ENCODE assay signal across 10 cellular contexts in the genomic region with DNA sequence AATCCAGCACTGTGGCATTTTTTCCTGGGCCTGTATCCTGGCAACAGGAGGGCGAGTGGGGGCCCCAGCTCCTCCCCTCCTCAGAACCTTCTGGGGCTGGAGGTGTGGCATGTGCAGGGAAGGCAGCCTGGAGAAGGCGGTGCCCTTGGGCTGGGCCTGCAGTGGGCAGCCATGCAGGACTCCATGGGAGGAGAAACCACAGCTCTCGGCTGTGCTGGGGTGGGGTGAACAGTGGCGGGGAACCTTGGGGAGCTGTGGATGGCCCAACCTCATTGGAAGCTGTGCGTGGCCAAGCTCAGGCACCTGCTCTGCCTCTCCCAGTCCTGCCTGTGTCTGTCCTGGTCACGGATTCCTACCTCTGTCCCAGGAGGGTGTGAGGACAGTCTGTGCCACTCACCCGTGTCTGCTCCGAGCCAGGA. TPM values are rescaled to one million over a fixed set of nuclear protein-coding genes. Genes with fewer than 3 reads are reported as not detected.
DNase-seq lines count a peak whose midpoint lies in the region; ATAC-seq and TF ChIP-seq lines count a peak whose summit lies in the region.
"Had no signal": no experiment of that assay in that cellular context is flagged by ENCODE, and none has a peak within 500 bp of the region (broad histone marks: within the 10 kb centered on the region; RNA-seq: fewer than 3 reads in every experiment).

No MANE protein-coding gene starts in this region.

- peak overlapping the region in 3 of 4 donors; percentile 26 to 50 (median 48) for H3K27ac ChIP-seq in esophagus muscularis mucosa (replicated peaks in 1 of 4)

- 54% methylated on average over 2 of the region's 8 CpGs for WGBS in esophagus muscularis mucosa

- no peak for TF ChIP-seq POLR2A in esophagus muscularis mucosa (IDR thresholded peaks at IDR 0.05; ENCODE audit: low read depth)

- peaks cover 16 to 58% (median 34%) of the 10 kb centered on the region in 4 donors for H3K4me1 ChIP-seq in esophagus muscularis mucosa

- no peaks in the 10 kb centered on the region for H3K36me3 ChIP-seq in esophagus muscularis mucosa

- intact Hi-C loops in Right ventricle myocardium inferior (cut with DNase I) (no loop called here), cardiac septum (cut with DNase I) (no loop called here), esophagus muscularis mucosa (cut with DNase I) (no loop called here)

- peak; percentile 71 for ATAC-seq in Right ventricle myocardium inferior
- no peak for ATAC-seq in GM21825 (IDR thresholded peaks at IDR 0.05; ENCODE audit: unreplicated experiment)

- no peak for TF ChIP-seq CTCF in esophagus muscularis mucosa (IDR thresholded peaks at IDR 0.05)

- peak; percentile 65 for DNase-seq in Right ventricle myocardium inferior (ENCODE audit: missing footprints)
- no peak for DNase-seq in cardiac septum (ENCODE audit: low spot score)
- no peak for DNase-seq in esophagus muscularis mucosa (ENCODE audit: extremely low spot score)
- peak; percentile 71 for DNase-seq in myocyte (ENCODE audit: low read depth)
- no peak for DNase-seq in activated CD8-positive, alpha-beta memory T cell treated with anti-CD3 and anti-CD28 coated beads for 24 hours
- DNase-seq in activated gamma-delta T cell treated with Interleukin-2 at 50 U/mL for 16 hours, result no peak
- no peak for DNase-seq in GOT3 (lab: John Stamatoyannopoulos, UW)
- DNase-seq: activated naive CD4-positive, alpha-beta T cell; DND-41 had no signal

- TF ChIP-seq EP300 in esophagus muscularis mucosa (IDR thresholded peaks at IDR 0.05), result no peak

- H3K9me3 ChIP-seq in esophagus muscularis mucosa, result no peaks in the 10 kb centered on the region

- H3K27me3 ChIP-seq in esophagus muscularis mucosa, result no peaks in the 10 kb centered on the region

- H3K4me3 ChIP-seq in esophagus muscularis mucosa, result no peak overlapping the region

RNA-seq across cellular contexts. Expression of gene COL18A1, which starts 15.7 kb away (rescaled TPM):
- 51.6 TPM for total RNA-seq in Right ventricle myocardium inferior
- 77.0 TPM for total RNA-seq in cardiac septum
- total RNA-seq in esophagus muscularis mucosa, result 100 to 1,000 TPM in 3 of 4 donors, 10 to 100 TPM in 1; 97.7 to 173 (median 110) TPM
- total RNA-seq in myocyte, result 187 and 260 TPM in 2 replicates
- polyA plus RNA-seq in myocyte (2012), result 40.5 TPM

Comparison
In these comparisons a context has a peak if more than half of its experiments do, and no peak if none do; other contexts are left out.
1. DNase-seq: peak in Right ventricle myocardium inferior (single experiment) and myocyte (single experiment); none in cardiac septum (single experiment), esophagus muscularis mucosa (single experiment), activated CD8-positive, alpha-beta memory T cell treated with anti-CD3 and anti-CD28 coated beads for 24 hours (single experiment), activated gamma-delta T cell treated with Interleukin-2 at 50 U/mL for 16 hours (single experiment) and GOT3 (single experiment).